Comparison of ENCODE assay signal across 24 cellular contexts in genomic region chr3:75296858-75297257, GRCh38.
"Had no signal": no experiment of that assay in that cellular context is flagged by ENCODE, and none has a peak within 500 bp of the region (broad histone marks: within the 10 kb centered on the region; RNA-seq: fewer than 3 reads in every experiment).

No MANE protein-coding gene starts in this region.

- DNase-seq: colonic mucosa; cortex of kidney; effector CD8-positive, alpha-beta T cell; effector memory CD8-positive, alpha-beta T cell; endodermal cell; erythroblast; foreskin keratinocyte; heart left ventricle; hypothalamus; immature natural killer cell; islet precursor cell; kidney; kidney glomerular epithelial cell; left lung; left ventricle myocardium superior; lower lobe of right lung; mesenchymal stem cell; midbrain; naive B cell; naive thymus-derived CD8-positive, alpha-beta T cell had no signal

- H3K9me3 ChIP-seq: colonic mucosa, gastroesophageal sphincter, left lung, lower lobe of right lung had no signal

- H3K4me1 Mint-ChIP-seq: endodermal cell; immature natural killer cell; naive B cell; naive thymus-derived CD8-positive, alpha-beta T cell had no signal

- ATAC-seq: effector memory CD8-positive, alpha-beta T cell; esophagus mucosa; foreskin keratinocyte; gastroesophageal sphincter; heart left ventricle; left lung; left ventricle myocardium superior; lower lobe of right lung; naive thymus-derived CD8-positive, alpha-beta T cell had no signal

- H3K36me3 ChIP-seq: colonic mucosa, gastroesophageal sphincter, heart left ventricle, left lung, lower lobe of right lung had no signal

- H3K27me3 Mint-ChIP-seq: effector memory CD8-positive, alpha-beta T cell; naive B cell had no signal

- H3K9me3 Mint-ChIP-seq: dendritic cell treated with granulocyte-macrophage colony-stimulating factor and Interleukin-4, amounts not matched to agents 40 ng/mL and 50 ng/mL, for 4 days had no signal

- H3K36me3 Mint-ChIP-seq: immature natural killer cell; naive thymus-derived CD8-positive, alpha-beta T cell had no signal

- H3K4me1 ChIP-seq: colonic mucosa, foreskin keratinocyte, gastroesophageal sphincter, heart left ventricle, left lung, lower lobe of right lung had no signal

- H3K27ac Mint-ChIP-seq: dendritic cell treated with granulocyte-macrophage colony-stimulating factor and Interleukin-4, amounts not matched to agents 40 ng/mL and 50 ng/mL, for 4 days; effector memory CD8-positive, alpha-beta T cell; endodermal cell; immature natural killer cell; naive B cell; naive thymus-derived CD8-positive, alpha-beta T cell had no signal

- H3K4me3 ChIP-seq: colonic mucosa, gastroesophageal sphincter, heart left ventricle, hepatocyte, left lung, lower lobe of right lung had no signal

- H3K4me3 Mint-ChIP-seq: dendritic cell treated with granulocyte-macrophage colony-stimulating factor and Interleukin-4, amounts not matched to agents 40 ng/mL and 50 ng/mL, for 4 days; effector memory CD8-positive, alpha-beta T cell; endodermal cell; immature natural killer cell; naive B cell; naive thymus-derived CD8-positive, alpha-beta T cell had no signal
